9 cellular contexts compared by ENCODE assay signal in the genomic region with DNA sequence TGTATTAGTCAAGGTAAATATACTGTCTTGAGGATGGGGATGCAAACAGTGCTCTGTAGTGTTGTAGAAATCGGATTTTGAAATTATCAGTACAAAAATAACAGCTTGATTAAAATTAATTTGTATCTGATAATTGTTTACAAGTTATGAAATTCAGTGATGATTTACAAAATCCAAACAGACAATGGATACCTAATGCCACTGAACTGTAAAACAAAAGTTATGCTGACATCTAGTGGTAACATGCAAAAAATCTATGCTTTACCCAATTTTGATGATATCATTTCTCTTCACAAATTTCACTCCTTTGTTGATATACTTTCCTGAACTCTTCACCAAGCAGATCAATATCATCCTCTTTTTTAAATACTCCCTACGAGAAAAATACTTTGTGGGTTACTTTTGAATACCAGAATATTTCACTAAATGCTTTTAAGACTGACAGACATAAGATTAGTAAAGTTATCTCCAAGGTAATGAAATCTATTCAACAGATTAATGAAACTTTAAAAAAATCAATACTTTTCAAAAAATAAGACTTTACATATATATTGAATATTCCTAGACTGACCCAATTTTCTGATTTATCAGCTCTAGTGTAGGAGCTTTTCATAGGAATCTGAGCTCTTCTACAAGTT. TPM values are rescaled to one million over a fixed set of nuclear protein-coding genes. Genes with fewer than 3 reads are reported as not detected.
DNase-seq lines count a peak whose midpoint lies in the region; ATAC-seq and TF ChIP-seq lines count a peak whose summit lies in the region.
"Had no signal": no experiment of that assay in that cellular context is flagged by ENCODE, and none has a peak within 500 bp of the region (broad histone marks: within the 10 kb centered on the region; RNA-seq: fewer than 3 reads in every experiment).

No MANE protein-coding gene starts in this region.

- peak; percentile 75 to 80 for TF ChIP-seq RAD21 in liver (IDR thresholded peaks at IDR 0.05)

- POLR2A ChIA-PET in BJ (lab: Charles Lee): no interaction called here

- CTCF ChIA-PET in BJ (lab: Yijun Ruan, JAX): interaction anchor here (0.6 to 7.1 kb wide), 9 partner anchors 8 to 184 kb away, joined by 3 to 59 read pairs (median 3); no protein-coding TSS in a partner anchor

- H3K4me3 Mint-ChIP-seq in activated T-helper 2 cell treated with anti-CD3 and anti-CD28 coated beads, Interferon-gamma antibody, Interleukin-2, Interleukin-4, amounts not matched to agents 10 μg/mL and 5 μg/mL and 100 μg/mL, durations not matched to agents 14 hours and 24 hours and 36 hours (ENCODE audit: low read depth): no peak overlapping the region
- H3K4me3 Mint-ChIP-seq: IgD-negative memory B cell had no signal

- WGBS in body of pancreas, 2 donors: 5% methylated on average over 2 of the region's 2 CpGs
- 8% methylated on average over 2 of the region's 2 CpGs for WGBS in liver

- H3K27me3 ChIP-seq in BJ (ENCODE audit: control insufficient read depth, insufficient read depth, low read length) (no peaks in the 10 kb centered on the region), body of pancreas (no peaks in the 10 kb centered on the region), liver (ENCODE audit: control insufficient read depth in 4 of 4, insufficient read depth in 4 of 4, low read length in 3 of 4) (no peaks in the 10 kb centered on the region)

- H3K27ac ChIP-seq in body of pancreas (no peak overlapping the region), liver (ENCODE audit: low read depth in 1 of 2, low read length in 2 of 2) (no peak overlapping the region)

- no peak for TF ChIP-seq POLR2A in body of pancreas (IDR thresholded peaks at IDR 0.05)

- no peak overlapping the region for H3K9ac ChIP-seq in liver (ENCODE audit: low read depth in 1 of 2, low read length in 2 of 2)

- H3K27ac Mint-ChIP-seq in activated T-helper 2 cell treated with anti-CD3 and anti-CD28 coated beads, Interferon-gamma antibody, Interleukin-2, Interleukin-4, amounts not matched to agents 10 μg/mL and 5 μg/mL and 100 μg/mL, durations not matched to agents 14 hours and 24 hours and 36 hours: no peak overlapping the region

- no peak for DNase-seq in BJ (ENCODE audit: low read depth)
- DNase-seq in GM19240 (ENCODE audit: insufficient read length, low spot score): peak; percentile 4
- DNase-seq in NCI-H146 (lab: John Stamatoyannopoulos, UW): peak; percentile 32
- no peak for DNase-seq in body of pancreas
- DNase-seq in activated T-helper 2 cell treated with anti-CD3 and anti-CD28 coated beads, Interferon-gamma antibody, Interleukin-2, Interleukin-4, amounts not matched to agents 10 μg/mL and 5 μg/mL and 100 μg/mL, durations not matched to agents 14 hours and 24 hours and 36 hours (ENCODE audit: low spot score): no peak

- peaks cover 3% of the 10 kb centered on the region for H3K27me3 Mint-ChIP-seq in activated T-helper 2 cell treated with anti-CD3 and anti-CD28 coated beads, Interferon-gamma antibody, Interleukin-2, Interleukin-4, amounts not matched to agents 10 μg/mL and 5 μg/mL and 100 μg/mL, durations not matched to agents 14 hours and 24 hours and 36 hours (ENCODE audit: low read depth)
- H3K27me3 Mint-ChIP-seq: IgD-negative memory B cell had no signal

- ATAC-seq in body of pancreas (no peak), HG03108 (IDR thresholded peaks at IDR 0.05; ENCODE audit: unreplicated experiment) (no peak), HG02642 (IDR thresholded peaks at IDR 0.05; ENCODE audit: poor library complexity, unreplicated experiment) (no peak)

- peaks cover 2% of the 10 kb centered on the region for H3K36me3 Mint-ChIP-seq in activated T-helper 2 cell treated with anti-CD3 and anti-CD28 coated beads, Interferon-gamma antibody, Interleukin-2, Interleukin-4, amounts not matched to agents 10 μg/mL and 5 μg/mL and 100 μg/mL, durations not matched to agents 14 hours and 24 hours and 36 hours (ENCODE audit: low read depth)

- intact Hi-C loops in body of pancreas (cut with DNase I): no loop called here
- intact Hi-C loops in activated T-helper 2 cell treated with anti-CD3 and anti-CD28 coated beads, Interferon-gamma antibody, Interleukin-2, Interleukin-4, amounts not matched to agents 10 μg/mL and 5 μg/mL and 100 μg/mL, durations not matched to agents 14 hours and 24 hours and 36 hours (cut with micrococcal nuclease): loop anchor here (2.0 kb wide), 1 partner anchor 182 kb away; no protein-coding TSS in a partner anchor

- no peaks in the 10 kb centered on the region for H3K4me1 Mint-ChIP-seq in activated T-helper 2 cell treated with anti-CD3 and anti-CD28 coated beads, Interferon-gamma antibody, Interleukin-2, Interleukin-4, amounts not matched to agents 10 μg/mL and 5 μg/mL and 100 μg/mL, durations not matched to agents 14 hours and 24 hours and 36 hours (ENCODE audit: low read depth)

- H3K9me3 Mint-ChIP-seq in activated T-helper 2 cell treated with anti-CD3 and anti-CD28 coated beads, Interferon-gamma antibody, Interleukin-2, Interleukin-4, amounts not matched to agents 10 μg/mL and 5 μg/mL and 100 μg/mL, durations not matched to agents 14 hours and 24 hours and 36 hours: peaks cover 5% of the 10 kb centered on the region

- no peaks in the 10 kb centered on the region for H3K4me1 ChIP-seq in body of pancreas
- no peaks in the 10 kb centered on the region for H3K4me1 ChIP-seq in liver (ENCODE audit: control insufficient read depth in 4 of 4, insufficient read depth in 4 of 4, low read length in 3 of 4)

- H3K4me3 ChIP-seq in BJ (ENCODE audit: low read depth, low read length): no peak overlapping the region
- H3K4me3 ChIP-seq in body of pancreas: no peak overlapping the region
- H3K4me3 ChIP-seq in liver (ENCODE audit: low read depth in 1 of 3, low read length in 3 of 3): no peak overlapping the region

- H3K9me3 ChIP-seq in body of pancreas (no peaks in the 10 kb centered on the region), liver (ENCODE audit: control insufficient read depth in 4 of 4, low read length in 3 of 4) (no peaks in the 10 kb centered on the region)

- H3K36me3 ChIP-seq in BJ (ENCODE audit: control insufficient read depth, insufficient read depth, low read length) (no peaks in the 10 kb centered on the region), body of pancreas (replicated peaks in 1 of 2; ENCODE audit: insufficient read depth in 1 of 2, low read depth in 2 of 2) (no peaks in the 10 kb centered on the region), liver (ENCODE audit: control insufficient read depth in 4 of 4, insufficient read depth in 3 of 4, low read depth in 1 of 4, low read length in 3 of 4) (no peaks in the 10 kb centered on the region)

- peak; percentile 44 for TF ChIP-seq CTCF in BJ (IDR thresholded peaks at IDR 0.05; ENCODE audit: insufficient read depth, low read depth, low read length)
- TF ChIP-seq CTCF in body of pancreas (IDR thresholded peaks at IDR 0.05): peak in 6 of 7 experiments; percentile 27 to 61 (median 50)
- peak; percentile 43 for TF ChIP-seq CTCF in liver (IDR thresholded peaks at IDR 0.05; ENCODE audit: low read depth, low read length, missing input control)

TF ChIP-seq in liver, 16 proteins besides CTCF, POLR2A, EP300 and RAD21 (continues in another document):
- TF ChIP-seq TAF1 (conservative IDR thresholded peaks at IDR 0.05) (no peak), JUND (IDR thresholded peaks at IDR 0.05) (no peak), HNF4A (conservative IDR thresholded peaks at IDR 0.05) (no peak), RXRA (IDR thresholded peaks at IDR 0.05) (no peak), GABPA (IDR thresholded peaks at IDR 0.05 in 1 of 2, conservative IDR thresholded peaks at IDR 0.05 in 1 of 2) (no peak), EGR1 (IDR thresholded peaks at IDR 0.05; ENCODE audit: low read depth in 2 of 2) (no peak), NR2F2 (IDR thresholded peaks at IDR 0.05) (no peak), FOXA2 (IDR thresholded peaks at IDR 0.05) (no peak), HNF4G (IDR thresholded peaks at IDR 0.05) (no peak)
- TF ChIP-seq, protein P1, sequence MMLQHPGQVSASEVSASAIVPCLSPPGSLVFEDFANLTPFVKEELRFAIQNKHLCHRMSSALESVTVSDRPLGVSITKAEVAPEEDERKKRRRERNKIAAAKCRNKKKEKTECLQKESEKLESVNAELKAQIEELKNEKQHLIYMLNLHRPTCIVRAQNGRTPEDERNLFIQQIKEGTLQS (IDR thresholded peaks at IDR 0.05): no peak
- TF ChIP-seq, protein P2, sequence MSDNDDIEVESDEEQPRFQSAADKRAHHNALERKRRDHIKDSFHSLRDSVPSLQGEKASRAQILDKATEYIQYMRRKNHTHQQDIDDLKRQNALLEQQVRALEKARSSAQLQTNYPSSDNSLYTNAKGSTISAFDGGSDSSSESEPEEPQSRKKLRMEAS (IDR thresholded peaks at IDR 0.05): no peak
- TF ChIP-seq, protein P3, sequence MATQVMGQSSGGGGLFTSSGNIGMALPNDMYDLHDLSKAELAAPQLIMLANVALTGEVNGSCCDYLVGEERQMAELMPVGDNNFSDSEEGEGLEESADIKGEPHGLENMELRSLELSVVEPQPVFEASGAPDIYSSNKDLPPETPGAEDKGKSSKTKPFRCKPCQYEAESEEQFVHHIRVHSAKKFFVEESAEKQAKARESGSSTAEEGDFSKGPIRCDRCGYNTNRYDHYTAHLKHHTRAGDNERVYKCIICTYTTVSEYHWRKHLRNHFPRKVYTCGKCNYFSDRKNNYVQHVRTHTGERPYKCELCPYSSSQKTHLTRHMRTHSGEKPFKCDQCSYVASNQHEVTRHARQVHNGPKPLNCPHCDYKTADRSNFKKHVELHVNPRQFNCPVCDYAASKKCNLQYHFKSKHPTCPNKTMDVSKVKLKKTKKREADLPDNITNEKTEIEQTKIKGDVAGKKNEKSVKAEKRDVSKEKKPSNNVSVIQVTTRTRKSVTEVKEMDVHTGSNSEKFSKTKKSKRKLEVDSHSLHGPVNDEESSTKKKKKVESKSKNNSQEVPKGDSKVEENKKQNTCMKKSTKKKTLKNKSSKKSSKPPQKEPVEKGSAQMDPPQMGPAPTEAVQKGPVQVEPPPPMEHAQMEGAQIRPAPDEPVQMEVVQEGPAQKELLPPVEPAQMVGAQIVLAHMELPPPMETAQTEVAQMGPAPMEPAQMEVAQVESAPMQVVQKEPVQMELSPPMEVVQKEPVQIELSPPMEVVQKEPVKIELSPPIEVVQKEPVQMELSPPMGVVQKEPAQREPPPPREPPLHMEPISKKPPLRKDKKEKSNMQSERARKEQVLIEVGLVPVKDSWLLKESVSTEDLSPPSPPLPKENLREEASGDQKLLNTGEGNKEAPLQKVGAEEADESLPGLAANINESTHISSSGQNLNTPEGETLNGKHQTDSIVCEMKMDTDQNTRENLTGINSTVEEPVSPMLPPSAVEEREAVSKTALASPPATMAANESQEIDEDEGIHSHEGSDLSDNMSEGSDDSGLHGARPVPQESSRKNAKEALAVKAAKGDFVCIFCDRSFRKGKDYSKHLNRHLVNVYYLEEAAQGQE (IDR thresholded peaks at IDR 0.05): no peak

RNA-seq across cellular contexts. Expression of a gene that starts 36.0 kb away (rescaled TPM):
- polyA plus RNA-seq in BJ (2011; rRNA removed) (0.32 and 0.58 TPM in 2 replicates), liver (under 1 TPM; 0.38 to 0.45 TPM)
- 0.10 TPM in 1 of 2 replicates, not detected in the other for polyA minus RNA-seq in BJ (2011; rRNA and poly(A)+ RNA removed)
- total RNA-seq in body of pancreas (1 to 10 TPM; 1.6 to 4.0 TPM), liver (1 to 10 TPM in 1 of 2 donors, under 1 TPM in 1; 0.08 to 1.3 TPM)
- 0.14 and 1.1 TPM in 2 replicates for total RNA-seq in activated T-helper 2 cell treated with anti-CD3 and anti-CD28 coated beads, Interferon-gamma antibody, Interleukin-2, Interleukin-4, amounts not matched to agents 10 μg/mL and 5 μg/mL and 100 μg/mL, durations not matched to agents 14 hours and 24 hours and 36 hours

Comparison
In these comparisons a context has a peak if more than half of its experiments do, and no peak if none do; other contexts are left out.
1. DNase-seq: peak in GM19240 (single experiment) and NCI-H146 (single experiment); none in BJ (single experiment), body of pancreas (0 of 4) and activated T-helper 2 cell treated with anti-CD3 and anti-CD28 coated beads, Interferon-gamma antibody, Interleukin-2, Interleukin-4, amounts not matched to agents 10 μg/mL and 5 μg/mL and 100 μg/mL, durations not matched to agents 14 hours and 24 hours and 36 hours (single experiment).
2. Peak in every context shown above with its lines, with median percentiles within 50 percentile points of each other: CTCF ChIP-seq.